ENCODE assay signal across 14 cellular contexts in genomic region chr2:37020212-37020886, GRCh38. TPM values are rescaled to one million over a fixed set of nuclear protein-coding genes. Genes with fewer than 3 reads are reported as not detected.
DNase-seq lines count a peak whose midpoint lies in the region; ATAC-seq and TF ChIP-seq lines count a peak whose summit lies in the region.
"Had no signal": no experiment of that assay in that cellular context is flagged by ENCODE, and none has a peak within 500 bp of the region (broad histone marks: within the 10 kb centered on the region; RNA-seq: fewer than 3 reads in every experiment).

No MANE protein-coding gene starts in this region.

- peak overlapping the region in 1 of 12 donors; percentile 28 for H3K4me3 ChIP-seq in heart left ventricle
- H3K4me3 ChIP-seq: GM12878 had no signal

- H3K36me3 ChIP-seq in heart left ventricle, result peaks cover 0 to 97% (median 76%) of the 10 kb centered on the region in 9 donors

- no peak for TF ChIP-seq POLR2A in heart left ventricle (IDR thresholded peaks at IDR 0.05)

- no peak overlapping the region for H3K4me3 Mint-ChIP-seq in stimulated activated effector memory CD8-positive, alpha-beta T cell treated with anti-CD3 and anti-CD28 coated beads, Interleukin-12 subunit alpha, Interleukin-12 subunit beta, amount 100 ng/mL, for 72 hours

- peak overlapping the region; percentile 63 to 92 (median 81) for H3K27ac ChIP-seq in heart left ventricle
- H3K27ac ChIP-seq: C4-2B had no signal

- H3K4me1 Mint-ChIP-seq in stimulated activated effector memory CD8-positive, alpha-beta T cell treated with anti-CD3 and anti-CD28 coated beads, Interleukin-12 subunit alpha, Interleukin-12 subunit beta, amount 100 ng/mL, for 72 hours, result no peaks in the 10 kb centered on the region

- peak; percentile 97 for ATAC-seq in SK-N-SH treated with all-trans-retinoic acid at 6 μM for 48 hours
- ATAC-seq in heart left ventricle, result peak; percentile 89 to 94 (median 94)
- no peak for ATAC-seq in GM21825 (IDR thresholded peaks at IDR 0.05; ENCODE audit: unreplicated experiment)
- no peak for ATAC-seq in GM18867 (IDR thresholded peaks at IDR 0.05; ENCODE audit: unreplicated experiment)
- ATAC-seq in stimulated activated effector memory CD8-positive, alpha-beta T cell treated with anti-CD3 and anti-CD28 coated beads, Interleukin-12 subunit alpha, Interleukin-12 subunit beta, amount 100 ng/mL, for 72 hours, result no peak
- ATAC-seq: GM12878 had no signal

- no peaks in the 10 kb centered on the region for H3K27me3 ChIP-seq in heart left ventricle

- DNase-seq in AG08395 (ENCODE audit: low spot score) (peak; percentile 89), heart left ventricle (peak; percentile 80 to 94 (median 88)), posterior vena cava (ENCODE audit: low spot score) (peak; percentile 93), activated gamma-delta T cell treated with Interleukin-2 at 50 U/mL for 16 hours (no peak)
- DNase-seq in stimulated activated effector memory CD8-positive, alpha-beta T cell treated with anti-CD3 and anti-CD28 coated beads, Interleukin-12 subunit alpha, Interleukin-12 subunit beta, amount 100 ng/mL, for 72 hours (ENCODE audit: low spot score in 2 of 2), result no peak
- DNase-seq: activated CD8-positive, alpha-beta memory T cell treated with anti-CD3 and anti-CD28 coated beads, Interleukin-2, amount 50 U/mL, for 4 hours; cerebellar nuclear complex; Kasumi-1; NK-92 treated with Interleukin-12 subunit alpha and Interleukin-12 subunit beta, amount 100 ng/mL, for 24 hours had no signal

- H3K9me3 ChIP-seq in heart left ventricle, result no peaks in the 10 kb centered on the region

- H3K36me3 Mint-ChIP-seq in stimulated activated effector memory CD8-positive, alpha-beta T cell treated with anti-CD3 and anti-CD28 coated beads, Interleukin-12 subunit alpha, Interleukin-12 subunit beta, amount 100 ng/mL, for 72 hours, result peaks cover 98% of the 10 kb centered on the region

- H3K4me1 ChIP-seq in heart left ventricle, result peaks cover 0 to 25% (median 13%) of the 10 kb centered on the region in 12 donors

- H3K27ac Mint-ChIP-seq in stimulated activated effector memory CD8-positive, alpha-beta T cell treated with anti-CD3 and anti-CD28 coated beads, Interleukin-12 subunit alpha, Interleukin-12 subunit beta, amount 100 ng/mL, for 72 hours, result no peak overlapping the region

- no peak for TF ChIP-seq CTCF in heart left ventricle (IDR thresholded peaks at IDR 0.05)

- H3K9me3 Mint-ChIP-seq in stimulated activated effector memory CD8-positive, alpha-beta T cell treated with anti-CD3 and anti-CD28 coated beads, Interleukin-12 subunit alpha, Interleukin-12 subunit beta, amount 100 ng/mL, for 72 hours, result no peaks in the 10 kb centered on the region

- 27 to 30% (median 29%) methylated on average over 5 of the region's 5 CpGs for WGBS in heart left ventricle, 4 donors

- intact Hi-C loops in heart left ventricle (cut with DNase I) (loop anchor here in 3 of 10 donors (2.0 to 5.0 kb wide), 2 partner anchors 53 to 54 kb away; partner anchors contain the start of gene STRN (in 3 of the 3)), posterior vena cava (cut with DNase I) (no loop called here)

TF ChIP-seq in SK-N-SH treated with all-trans-retinoic acid at 6 μM for 48 hours, 23 proteins besides CTCF, POLR2A, EP300 and RAD21:
- peak; percentile 67 for TF ChIP-seq TCF4 (CRISPR knock-in tag; IDR thresholded peaks at IDR 0.05; ENCODE audit: borderline replicate concordance)
- no peak for TF ChIP-seq RARB (CRISPR knock-in tag; IDR thresholded peaks at IDR 0.05)
- peak; percentile 52; the same call in 1 of the 2 replicates for TF ChIP-seq POU6F1 (CRISPR knock-in tag; IDR thresholded peaks at IDR 0.05; ENCODE audit: borderline replicate concordance, low read depth)
- peak; percentile 93 for TF ChIP-seq ISL1 (CRISPR knock-in tag; IDR thresholded peaks at IDR 0.05)
- TF ChIP-seq SNAI2 (CRISPR knock-in tag; IDR thresholded peaks at IDR 0.05), result 0 out of 2 replicates have a peak, but pooled peaks have one; percentile 36
- peak; percentile 95 for TF ChIP-seq CREB5 (CRISPR knock-in tag; IDR thresholded peaks at IDR 0.05; ENCODE audit: low read depth)
- TF ChIP-seq GLIS3 (CRISPR knock-in tag; IDR thresholded peaks at IDR 0.05), result no peak
- no peak for TF ChIP-seq CSDC2 (CRISPR knock-in tag; IDR thresholded peaks at IDR 0.05)

RNA-seq across cellular contexts. Expression of gene STRN, which starts 54.0 kb away (rescaled TPM):
- 100 to 1,000 TPM in 1 of 9 donors, 10 to 100 TPM in 8; 39.6 to 101 (median 62.8) TPM for total RNA-seq in heart left ventricle
- polyA plus RNA-seq in heart left ventricle, result 10 to 100 TPM in 1 of 2 donors, 1 to 10 TPM in 1; 9.2 to 39.7 TPM
- 10 to 100 TPM; 23.1 to 34.2 TPM for total RNA-seq in posterior vena cava

Comparison
In these comparisons a context has a peak if more than half of its experiments do, and no peak if none do; other contexts are left out.
1. DNase-seq: peak in AG08395 (single experiment), heart left ventricle (5 of 5) and posterior vena cava (single experiment); none in activated gamma-delta T cell treated with Interleukin-2 at 50 U/mL for 16 hours (single experiment) and stimulated activated effector memory CD8-positive, alpha-beta T cell treated with anti-CD3 and anti-CD28 coated beads, Interleukin-12 subunit alpha, Interleukin-12 subunit beta, amount 100 ng/mL, for 72 hours (0 of 2).
2. ATAC-seq: peak in SK-N-SH treated with all-trans-retinoic acid at 6 μM for 48 hours (single experiment) and heart left ventricle (4 of 4); none in GM21825 (single experiment), GM18867 (single experiment) and stimulated activated effector memory CD8-positive, alpha-beta T cell treated with anti-CD3 and anti-CD28 coated beads, Interleukin-12 subunit alpha, Interleukin-12 subunit beta, amount 100 ng/mL, for 72 hours (single experiment).